ENCODE assay signal across 1 cellular context in the genomic region with DNA sequence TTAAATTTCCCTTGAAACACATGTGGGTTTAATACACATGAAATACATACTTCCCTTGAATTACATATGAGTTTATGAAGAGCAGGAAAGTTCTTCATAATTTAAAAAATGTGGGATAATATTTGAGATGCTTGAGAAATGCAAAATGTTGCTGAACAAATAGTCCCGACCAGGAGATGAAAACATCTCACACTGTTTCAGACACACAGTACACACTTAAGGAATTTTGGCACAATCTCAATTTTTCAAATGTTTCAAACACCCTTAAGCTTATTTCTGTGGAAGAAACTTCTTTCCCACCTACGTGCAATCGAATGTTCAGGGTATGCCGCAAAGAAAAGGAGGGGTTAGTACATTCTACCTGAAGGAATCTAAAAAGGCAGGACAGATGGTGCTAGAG.
TF ChIP-seq lines count a peak whose summit lies in the region.

No MANE protein-coding gene starts in this region.

TF ChIP-seq in H1, 55 proteins besides CTCF, POLR2A, EP300 and RAD21 (continued from another document):
- TF ChIP-seq NRF1 (IDR thresholded peaks at IDR 0.05; ENCODE audit: low read depth, low read length) = no peak
- TF ChIP-seq POLR2AphosphoS5 (IDR thresholded peaks at IDR 0.05; ENCODE audit: low read depth, low read length) = no peak
- TF ChIP-seq BRCA1 (IDR thresholded peaks at IDR 0.05; ENCODE audit: low read depth, low read length) = no peak
TF ChIP-seq in H1: peak in this region for 0.
